17 cellular contexts compared by ENCODE assay signal in genomic region chr2:30267576-30267975, GRCh38. TPM values are rescaled to one million over a fixed set of nuclear protein-coding genes. Genes with fewer than 3 reads are reported as not detected.
DNase-seq lines count a peak whose midpoint lies in the region; ATAC-seq, FAIRE-seq and TF ChIP-seq lines count a peak whose summit lies in the region.
"Had no signal": no experiment of that assay in that cellular context is flagged by ENCODE, and none has a peak within 500 bp of the region (broad histone marks: within the 10 kb centered on the region; RNA-seq: fewer than 3 reads in every experiment).

No MANE protein-coding gene starts in this region.

- intact Hi-C loops in CD4-positive, alpha-beta memory T cell (cut with micrococcal nuclease) = loop anchor here (1.0 to 5.0 kb wide), 4 partner anchors 59 to 180 kb away; partner anchors contain the start of gene LCLAT1
- intact Hi-C loops in activated CD4-positive, alpha-beta memory T cell treated with anti-CD3 and anti-CD28 coated beads for 36 hours (cut with micrococcal nuclease) = loop anchor here (1.0 to 5.0 kb wide), 8 partner anchors 15 to 179 kb away; partner anchors contain the start of gene LCLAT1
- intact Hi-C loops in K562 (cut with micrococcal nuclease) = loop anchor here (2.0 kb wide), 1 partner anchor 15 kb away; no protein-coding TSS in a partner anchor

- H3K27me3 ChIP-seq in CD4-positive, alpha-beta memory T cell (ENCODE audit: insufficient read depth, low read length) = no peaks in the 10 kb centered on the region
- H3K27me3 ChIP-seq in K562 (ENCODE audit: control insufficient read depth in 2 of 2, insufficient read depth in 2 of 2, low read length in 2 of 2) = no peaks in the 10 kb centered on the region
- H3K27me3 ChIP-seq: esophagus squamous epithelium, right atrium auricular region, tibial nerve had no signal

- TF ChIP-seq EP300 in A549 (IDR thresholded peaks at IDR 0.05) = no peak
- TF ChIP-seq EP300 in K562 (IDR thresholded peaks at IDR 0.05; ENCODE audit: low read length) = no peak

- H3K9me3 ChIP-seq in A549 (peaks cover 5% of the 10 kb centered on the region; the same call in 1 of the 3 replicates), K562 (replicated peaks; ENCODE audit: control insufficient read depth, insufficient read depth, low read depth, low read length) (no peaks in the 10 kb centered on the region)
- H3K9me3 ChIP-seq in CD4-positive, alpha-beta memory T cell (ENCODE audit: control insufficient read depth in 1 of 2, low read length in 2 of 2) = no peaks in the 10 kb centered on the region
- H3K9me3 ChIP-seq: esophagus squamous epithelium, neutrophil had no signal

- no peaks in the 10 kb centered on the region for H3K79me2 ChIP-seq in K562 (ENCODE audit: control insufficient read depth, insufficient read depth, low read length)

- in situ Hi-C loops in K562 (cut with MboI) = no loop called here

- DNase-seq in A549 (ENCODE audit: low read depth in 1 of 2, low spot score in 1 of 2) (no peak), K562 (ENCODE audit: extremely low read depth in 1 of 4, low spot score in 3 of 4) (no peak), NCI-H526 treated with DMSO at 0.1 percent for 48 hours (lab: John Stamatoyannopoulos, UW) (no peak), SHP77 (lab: John Stamatoyannopoulos, UW) (no peak), D721Med (ENCODE audit: insufficient read length, low spot score) (no peak)
- peak in 4 of 5 donors; percentile 12 to 55 (median 21) for DNase-seq in CD4-positive, alpha-beta memory T cell
- peak; percentile 45 for DNase-seq in activated CD4-positive, alpha-beta memory T cell treated with anti-CD3 and anti-CD28 coated beads for 36 hours
- DNase-seq: esophagus squamous epithelium, Kasumi-1, mesenchymal stem cell, NCI-H1436 had no signal

- H3K27ac ChIP-seq in A549 (peak overlapping the region; percentile 53 to 68; a peak in 5 of 6 replicates), K562 (ENCODE audit: extremely low read depth, low read depth, low read length) (peak overlapping the region; percentile 57)
- peak overlapping the region; percentile 66 for H3K27ac ChIP-seq in CD4-positive, alpha-beta memory T cell (ENCODE audit: low read depth, low read length)
- H3K27ac ChIP-seq: neutrophil, tibial nerve had no signal

- H3K36me3 Mint-ChIP-seq in CD4-positive, alpha-beta memory T cell = peaks cover 5 to 10% of the 10 kb centered on the region in 2 donors
- H3K36me3 Mint-ChIP-seq in activated CD4-positive, alpha-beta memory T cell treated with anti-CD3 and anti-CD28 coated beads for 36 hours = peaks cover 11% of the 10 kb centered on the region

- peak overlapping the region; percentile 86 to 96 (median 90) for H3K4me3 Mint-ChIP-seq in CD4-positive, alpha-beta memory T cell
- peak overlapping the region; percentile 76 for H3K4me3 Mint-ChIP-seq in activated CD4-positive, alpha-beta memory T cell treated with anti-CD3 and anti-CD28 coated beads for 36 hours

- H3K4me2 ChIP-seq in A549 (no peak overlapping the region), K562 (ENCODE audit: insufficient read depth, low read length) (peak overlapping the region; percentile 53)

- H4K20me1 ChIP-seq in K562 (replicated peaks; ENCODE audit: control insufficient read depth, insufficient read depth, low read length) = no peaks in the 10 kb centered on the region

- CTCF ChIA-PET in A549 (lab: Yijun Ruan, JAX) (interaction anchor here (0.8 to 8.8 kb wide), 7 partner anchors 9 to 102 kb away, joined by 3 to 39 read pairs (median 3); no protein-coding TSS in a partner anchor), K562 (lab: Yijun Ruan, JAX; ENCODE audit: low intra/inter-chr PET ratio) (interaction anchor here (0.6 kb wide), 1 partner anchor 248 kb away, joined by 3 read pairs; no protein-coding TSS in a partner anchor)
- CTCF ChIA-PET in CD4-positive, alpha-beta memory T cell (lab: Charles Lee; ENCODE audit: partially characterized antibody) = interaction anchor here (0.8 to 6.5 kb wide), 17 partner anchors 9 to 444 kb away, joined by 3 to 81 read pairs (median 4); partner anchors contain the start of genes LCLAT1 and YPEL5
- CTCF ChIA-PET in activated CD4-positive, alpha-beta memory T cell treated with anti-CD3 and anti-CD28 coated beads for 36 hours (lab: Charles Lee) = interaction anchor here (0.6 to 3.1 kb wide), 7 partner anchors 9 to 446 kb away, joined by 3 to 17 read pairs (median 4); no protein-coding TSS in a partner anchor

- peaks cover 47 to 78% (median 66%) of the 10 kb centered on the region in 4 donors for H3K4me1 Mint-ChIP-seq in CD4-positive, alpha-beta memory T cell
- H3K4me1 Mint-ChIP-seq in activated CD4-positive, alpha-beta memory T cell treated with anti-CD3 and anti-CD28 coated beads for 36 hours (ENCODE audit: low read depth) = peaks cover 72% of the 10 kb centered on the region

- peak overlapping the region; percentile 79 for H2AFZ ChIP-seq in K562 (ENCODE audit: low read depth, low read length)

- no peak for TF ChIP-seq POLR2A in A549 (IDR thresholded peaks at IDR 0.05; ENCODE audit: low read length)
- TF ChIP-seq POLR2A in K562 (conservative IDR thresholded peaks at IDR 0.05) = no peak

- peaks cover 0 to 2% (median 0%) of the 10 kb centered on the region in 8 donors for H3K9me3 Mint-ChIP-seq in CD4-positive, alpha-beta memory T cell
- H3K9me3 Mint-ChIP-seq in activated CD4-positive, alpha-beta memory T cell treated with anti-CD3 and anti-CD28 coated beads for 36 hours = peaks cover 6% of the 10 kb centered on the region

- POLR2A ChIA-PET in A549 (lab: Yijun Ruan, JAX) (interaction anchor here (3.3 kb wide), 1 partner anchor 35 kb away, joined by 11 read pairs; no protein-coding TSS in a partner anchor), K562 (lab: Yijun Ruan, JAX) (interaction anchor here (0.9 to 2.2 kb wide), 3 partner anchors 11 to 65 kb away, joined by 3 to 7 read pairs (median 4); no protein-coding TSS in a partner anchor)
- POLR2A ChIA-PET in CD4-positive, alpha-beta memory T cell (lab: Charles Lee; ENCODE audit: partially characterized antibody) = interaction anchor here (0.6 to 21.5 kb wide), 16 partner anchors 10 to 179 kb away, joined by 3 to 435 read pairs (median 11); partner anchors contain the start of genes LBH, LCLAT1 and YPEL5
- POLR2A ChIA-PET in activated CD4-positive, alpha-beta memory T cell treated with anti-CD3 and anti-CD28 coated beads for 36 hours (lab: Charles Lee) = interaction anchor here (0.7 to 9.1 kb wide), 10 partner anchors 14 to 142 kb away, joined by 3 to 114 read pairs (median 6); partner anchors contain the start of gene LBH

- H3K4me1 ChIP-seq in A549 (peaks cover 45% of the 10 kb centered on the region), K562 (replicated peaks in 1 of 2; ENCODE audit: control insufficient read depth in 2 of 2, insufficient read depth in 2 of 2, low read length in 2 of 2) (peaks cover 22 to 27% of the 10 kb centered on the region in 2 experiments; a peak in 4 of 5 replicates)
- peaks cover 58% of the 10 kb centered on the region for H3K4me1 ChIP-seq in CD4-positive, alpha-beta memory T cell (ENCODE audit: insufficient read depth, low read length)

- no TSS peak for BruUV-seq in K562 (replicated peaks; lab: Mats Ljungman, UMichigan)

- no peak for ATAC-seq in A549
- ATAC-seq in K562 = no peak
- no peak for ATAC-seq in GM21737 (IDR thresholded peaks at IDR 0.05; ENCODE audit: unreplicated experiment)
- ATAC-seq: Right ventricle myocardium inferior had no signal

- no peak overlapping the region for H3K9ac ChIP-seq in K562 (ENCODE audit: insufficient read depth in 1 of 2, low read depth in 2 of 2, low read length in 2 of 2)

- H3K4me3 ChIP-seq in A549 (no peak overlapping the region), K562 (no peak overlapping the region)
- H3K4me3 ChIP-seq in CD4-positive, alpha-beta memory T cell (ENCODE audit: low read length in 2 of 2) = peak overlapping the region in 1 of 2 donors; percentile 44
- H3K4me3 ChIP-seq: esophagus squamous epithelium, right atrium auricular region, tibial nerve had no signal

- no peaks in the 10 kb centered on the region for H3K27me3 Mint-ChIP-seq in CD4-positive, alpha-beta memory T cell
- no peaks in the 10 kb centered on the region for H3K27me3 Mint-ChIP-seq in activated CD4-positive, alpha-beta memory T cell treated with anti-CD3 and anti-CD28 coated beads for 36 hours

- no peak for TF ChIP-seq RAD21 in A549 (conservative IDR thresholded peaks at IDR 0.05 in 1 of 2, IDR thresholded peaks at IDR 0.05 in 1 of 2)
- TF ChIP-seq RAD21 in K562 (CRISPR knock-in tag; conservative IDR thresholded peaks at IDR 0.05 in 1 of 2, IDR thresholded peaks at IDR 0.05 in 1 of 2) = no peak

- H3K27ac Mint-ChIP-seq in CD4-positive, alpha-beta memory T cell = peak overlapping the region; percentile 92 to 99 (median 98)
- H3K27ac Mint-ChIP-seq in activated CD4-positive, alpha-beta memory T cell treated with anti-CD3 and anti-CD28 coated beads for 36 hours = peak overlapping the region; percentile 94

- H3K36me3 ChIP-seq in CD4-positive, alpha-beta memory T cell (ENCODE audit: insufficient read depth, low read length) = no peaks in the 10 kb centered on the region
- no peaks in the 10 kb centered on the region for H3K36me3 ChIP-seq in K562 (ENCODE audit: control insufficient read depth, insufficient read depth, low read length)
- H3K36me3 ChIP-seq: esophagus squamous epithelium, neutrophil, right atrium auricular region, tibial nerve had no signal

- H3K9me1 ChIP-seq in K562 (ENCODE audit: control insufficient read depth, insufficient read depth, low read length) = no peaks in the 10 kb centered on the region

- no peak for FAIRE-seq in A549 (lab: Jason Lieb, UNC)
- no peak for FAIRE-seq in K562 (lab: Jason Lieb, UNC)
- FAIRE-seq in D721Med (lab: Jason Lieb, UNC) = no peak
- FAIRE-seq: bronchial epithelial cell had no signal

- TF ChIP-seq CTCF in A549 (IDR thresholded peaks at IDR 0.05) (no peak), K562 (IDR thresholded peaks at IDR 0.05 in 2 of 3, conservative IDR thresholded peaks at IDR 0.05 in 1 of 3; ENCODE audit: insufficient read depth in 2 of 3, low read depth in 1 of 3, low read length in 3 of 3) (no peak), D721Med (IDR thresholded peaks at IDR 0.05; ENCODE audit: insufficient read depth, missing control alignments) (no peak)

- WGBS in A549 (ENCODE audit: missing lambda C conversion rate) = 86% methylated on average over 4 of the region's 4 CpGs
- 34% methylated on average over 4 of the region's 4 CpGs for WGBS in K562 (ENCODE audit: insufficient coverage, low coverage, missing lambda C conversion rate)

RNA-seq across cellular contexts. Expression of gene LBH, which starts 36.2 kb away (rescaled TPM):
- polyA plus RNA-seq in A549 (2011; rRNA removed) (149 and 163 TPM in 2 replicates), A549 (2017; fragmentation: RNase III; extraction: RNeasy Plus Mini Kit Qiagen cat#74134 plus additional on column Dnase treatment) (197 to 273 TPM (median 216 TPM) in 3 replicates), K562 (2011; rRNA removed) (8.2 and 9.5 TPM in 2 replicates), K562 (2014; fragmentation: Illumina TruSeq; extraction: Trizol) (8.1 TPM in 2 replicates), K562 (2014; fragmentation: Nextera tagmentation; extraction: Ambion mirVana) (1 to 10 TPM; 3.1 to 5.9 TPM), K562 (2014; rRNA removed) (9.4 and 13.4 TPM in 2 replicates)
- polyA plus RNA-seq in A549 (2012; cell fraction: cytosol; rRNA removed) = 174 and 289 TPM in 2 replicates
- 195 and 198 TPM in 2 replicates for polyA plus RNA-seq in A549 (2012; cell fraction: nucleus; rRNA removed)
- 226 and 241 TPM in 2 replicates for polyA minus RNA-seq in A549 (2011; rRNA and poly(A)+ RNA removed)
- total RNA-seq in CD4-positive, alpha-beta memory T cell = 100 to 1,000 TPM; 335 to 364 TPM
- polyA plus RNA-seq in CD4-positive, alpha-beta memory T cell = 100 to 1,000 TPM; 119 to 136 TPM
- total RNA-seq in activated CD4-positive, alpha-beta memory T cell treated with anti-CD3 and anti-CD28 coated beads for 36 hours = 100 to 1,000 TPM; 109 to 112 TPM
- total RNA-seq in K562 (2011; cell fraction: chromatin; rRNA removed; ENCODE audit: low replicate concordance) = 4.1 and 9.5 TPM in 2 replicates
- 14.5 and 15.2 TPM in 2 replicates for total RNA-seq in K562 (2011; cell fraction: nucleolus; rRNA removed)
- 8.9 and 11.3 TPM in 2 replicates for total RNA-seq in K562 (2011; cell fraction: nucleoplasm; rRNA removed)
- total RNA-seq in K562 (2014; rRNA removed) (7.4 and 23.5 TPM in 2 replicates), K562 (2014; rRNA removed; fragmentation: Illumina TruSeq; extraction: Trizol) (5.7 and 6.0 TPM in 2 replicates), K562 (2015; rRNA removed; fragmentation: Illumina TruSeq; extraction: Trizol) (4.6 and 7.3 TPM in 2 replicates), K562 (2021) (9.5 and 12.1 TPM in 2 replicates)
- 13.7 and 24.2 TPM in 2 replicates for polyA plus RNA-seq in K562 (2011; cell fraction: cytosol; rRNA removed)
- 4.1 and 4.6 TPM in 2 replicates for polyA plus RNA-seq in K562 (2011; cell fraction: nucleus; rRNA removed)
- polyA plus RNA-seq in K562 (2012) = 6.0 and 6.2 TPM in 2 replicates
- 10.9 and 13.0 TPM in 2 replicates for polyA minus RNA-seq in K562 (2011; rRNA and poly(A)+ RNA removed)
- polyA minus RNA-seq in K562 (2011; cell fraction: cytosol; rRNA and poly(A)+ RNA removed) = 5.6 and 12.1 TPM in 2 replicates
- 7.7 and 15.4 TPM in 2 replicates for polyA minus RNA-seq in K562 (2011; cell fraction: nucleus; rRNA and poly(A)+ RNA removed)

Comparison
In these comparisons a context has a peak if more than half of its experiments do, and no peak if none do; other contexts are left out.
1. DNase-seq: peak in CD4-positive, alpha-beta memory T cell (4 of 5) and activated CD4-positive, alpha-beta memory T cell treated with anti-CD3 and anti-CD28 coated beads for 36 hours (single experiment); none in A549 (0 of 2), K562 (0 of 4), NCI-H526 treated with DMSO at 0.1 percent for 48 hours (single experiment), SHP77 (0 of 2) and D721Med (single experiment).
2. RNA of gene LBH, which starts 36.2 kb away (total RNA-seq): 335 to 364 TPM in CD4-positive, alpha-beta memory T cell and 109 to 112 TPM in activated CD4-positive, alpha-beta memory T cell treated with anti-CD3 and anti-CD28 coated beads for 36 hours; 4.1 to 23.5 TPM in K562; every median in the first group is over 4 times any median in the second.
3. Peak in every context shown above with its lines, with median percentiles within 50 percentile points of each other: H3K27ac ChIP-seq.